ENCODE assay signal across 8 cellular contexts in genomic region chr7:90595341-90595800, GRCh38. TPM values are rescaled to one million over a fixed set of nuclear protein-coding genes. Genes with fewer than 3 reads are reported as not detected.
DNase-seq lines count a peak whose midpoint lies in the region; ATAC-seq, FAIRE-seq and TF ChIP-seq lines count a peak whose summit lies in the region.

No MANE protein-coding gene starts in this region.

- DNase-seq in GM12864 (ENCODE audit: low read depth): no peak
- no peak for DNase-seq in astrocyte (ENCODE audit: low read depth)
- no peak for DNase-seq in right lobe of liver
- DNase-seq in upper lobe of right lung: no peak
- no peak for DNase-seq in stimulated activated CD4-positive, alpha-beta T cell treated with anti-CD3 and anti-CD28 coated beads, Interleukin-12 subunit alpha, Interleukin-12 subunit beta, amount 100 ng/mL, for 4 hours
- DNase-seq in AG08395 (ENCODE audit: low spot score): no peak

- H3K4me1 ChIP-seq in astrocyte (ENCODE audit: insufficient read depth, low read length): peaks cover 21% of the 10 kb centered on the region
- H3K4me1 ChIP-seq in right lobe of liver: peaks cover 0 to 7% (median 1%) of the 10 kb centered on the region in 4 donors
- peaks cover 11% of the 10 kb centered on the region for H3K4me1 ChIP-seq in upper lobe of right lung

- peaks cover 10% of the 10 kb centered on the region for H4K20me1 ChIP-seq in astrocyte (ENCODE audit: insufficient read depth, low read length)

- H3K27ac ChIP-seq in astrocyte (ENCODE audit: low read depth, low read length) (peak overlapping the region; percentile 81), right lobe of liver (peak overlapping the region; percentile 87 to 91 (median 89)), upper lobe of right lung (peak overlapping the region; percentile 4)

- H2AFZ ChIP-seq in astrocyte (ENCODE audit: low read depth, low read length): peak overlapping the region; percentile 89

- no peaks in the 10 kb centered on the region for H3K36me3 ChIP-seq in astrocyte (ENCODE audit: insufficient read depth, low read length)
- no peaks in the 10 kb centered on the region for H3K36me3 ChIP-seq in right lobe of liver
- no peaks in the 10 kb centered on the region for H3K36me3 ChIP-seq in upper lobe of right lung

- FAIRE-seq in astrocyte (lab: Jason Lieb, UNC): no peak

- H3K4me1 Mint-ChIP-seq in astrocyte (ENCODE audit: low read depth, unreplicated experiment): peaks cover 23% of the 10 kb centered on the region

- H3K9me3 Mint-ChIP-seq in astrocyte (ENCODE audit: unreplicated experiment): no peaks in the 10 kb centered on the region

- intact Hi-C loops in right lobe of liver (cut with DNase I): no loop called here
- intact Hi-C loops in upper lobe of right lung (cut with DNase I): no loop called here

- no peak for TF ChIP-seq CTCF in GM12864 (IDR thresholded peaks at IDR 0.05; ENCODE audit: low read depth, low read length, missing control alignments)
- TF ChIP-seq CTCF in astrocyte (IDR thresholded peaks at IDR 0.05; ENCODE audit: insufficient read depth, low read depth, low read length): no peak
- TF ChIP-seq CTCF in right lobe of liver (IDR thresholded peaks at IDR 0.05): peak in 1 of 4 donors; percentile 4
- TF ChIP-seq CTCF in upper lobe of right lung (IDR thresholded peaks at IDR 0.05): no peak

- no peak for TF ChIP-seq POLR2A in right lobe of liver (IDR thresholded peaks at IDR 0.05)

- H3K4me3 ChIP-seq in GM12864 (ENCODE audit: low read depth, low read length): peak overlapping the region; percentile 89
- H3K4me3 ChIP-seq in astrocyte (ENCODE audit: insufficient read depth, low read depth, low read length): peak overlapping the region; percentile 75
- peak overlapping the region; percentile 74 to 81 (median 78) for H3K4me3 ChIP-seq in right lobe of liver
- H3K4me3 ChIP-seq in upper lobe of right lung: peak overlapping the region; percentile 65

- peaks cover 36% of the 10 kb centered on the region for H3K79me2 ChIP-seq in astrocyte (ENCODE audit: insufficient read depth, low read length)

- ATAC-seq in HG02970 (IDR thresholded peaks at IDR 0.05; ENCODE audit: low FRiP score, unreplicated experiment): peak; percentile 1
- ATAC-seq in right lobe of liver: no peak
- no peak for ATAC-seq in upper lobe of right lung
- ATAC-seq in GM18870 (IDR thresholded peaks at IDR 0.05; ENCODE audit: unreplicated experiment): no peak

- no peaks in the 10 kb centered on the region for H3K27me3 Mint-ChIP-seq in astrocyte (ENCODE audit: low read depth, unreplicated experiment)

- H3K9ac ChIP-seq in astrocyte (ENCODE audit: low read length): peak overlapping the region; percentile 95

- H3K36me3 Mint-ChIP-seq in astrocyte (ENCODE audit: low read depth, unreplicated experiment): no peaks in the 10 kb centered on the region

- peak overlapping the region; percentile 68 for H3K27ac Mint-ChIP-seq in astrocyte (ENCODE audit: unreplicated experiment)

- H3K27me3 ChIP-seq in astrocyte (ENCODE audit: insufficient read depth, low read length): no peaks in the 10 kb centered on the region
- no peaks in the 10 kb centered on the region for H3K27me3 ChIP-seq in right lobe of liver
- H3K27me3 ChIP-seq in upper lobe of right lung: no peaks in the 10 kb centered on the region

- WGBS in right lobe of liver (ENCODE audit: insufficient coverage, low coverage, low lambda C conversion rate, missing lambda C conversion rate): 12% methylated on average over 5 of the region's 10 CpGs

- H3K9me3 ChIP-seq in astrocyte (ENCODE audit: insufficient read depth, low read depth, low read length): no peaks in the 10 kb centered on the region
- H3K9me3 ChIP-seq in right lobe of liver: no peaks in the 10 kb centered on the region
- H3K9me3 ChIP-seq in upper lobe of right lung: no peaks in the 10 kb centered on the region

- peak overlapping the region; percentile 88 for H3K4me3 Mint-ChIP-seq in astrocyte (ENCODE audit: unreplicated experiment)

- peak overlapping the region; percentile 90 for H3K4me2 ChIP-seq in astrocyte (ENCODE audit: low read length)

RNA-seq across cellular contexts. Expression of gene CDK14, which starts 0.8 kb away (rescaled TPM):
- total RNA-seq in astrocyte: 26.7 and 30.2 TPM in 2 replicates
- 10 to 100 TPM; 12.6 to 28.7 (median 17.9) TPM for total RNA-seq in right lobe of liver
- 47.2 TPM for total RNA-seq in upper lobe of right lung

Comparison
In these comparisons a context has a peak if more than half of its experiments do, and no peak if none do; other contexts are left out.
1. H3K27ac ChIP-seq: peak in every context shown above with its lines; median percentile 89 in right lobe of liver; 81 in astrocyte; 4 in upper lobe of right lung.